23 cellular contexts compared by ENCODE assay signal in genomic region chr7:129540340-129540739, GRCh38. TPM values are rescaled to one million over a fixed set of nuclear protein-coding genes. Genes with fewer than 3 reads are reported as not detected.
"Had no signal": no experiment of that assay in that cellular context is flagged by ENCODE, and none has a peak within 500 bp of the region (broad histone marks: within the 10 kb centered on the region; RNA-seq: fewer than 3 reads in every experiment).

No MANE protein-coding gene starts in this region.

- H3K9me3 ChIP-seq: SJCRH30 had no signal

- H3K27ac ChIP-seq: HL-60, KMS-11, SJCRH30 had no signal

- DNase-seq: Kasumi-1, MM.1S, NCI-H1092, NCI-H1105 treated with DMSO at 0.1 percent for 48 hours, NCI-H1417 treated with DMSO at 0.1 percent for 48 hours, NCI-H146, NCI-H1694 treated with DMSO at 0.1 percent for 48 hours, NCI-H2029, NCI-H2081 treated with DMSO at 0.1 percent for 48 hours, NCI-H2171, NCI-H345, NCI-H446 treated with DMSO at 0.1 percent for 48 hours, NCI-H510A treated with DMSO at 0.1 percent for 48 hours, NCI-H526, NCI-H82, PC-3, SHP77 treated with DMSO at 0.1 percent for 48 hours, SJCRH30 had no signal

- H3K4me2 ChIP-seq: KMS-11 had no signal

- H3K9ac ChIP-seq: KMS-11 had no signal

- H3K36me3 ChIP-seq: SJCRH30 had no signal

- H3K4me1 ChIP-seq: SJCRH30 had no signal

- FAIRE-seq: HTR-8/SVneo, K562 had no signal

- H3K4me3 ChIP-seq: K562, SJCRH30 had no signal

RNA-seq across cellular contexts. Expression of gene SMKR1, which starts 38.0 kb away (rescaled TPM):
- total RNA-seq: Right ventricle myocardium inferior, SJCRH30 had no signal
